ENCODE assay signal across 20 cellular contexts in genomic region chr7:121024568-121025055, GRCh38. TPM values are rescaled to one million over a fixed set of nuclear protein-coding genes. Genes with fewer than 3 reads are reported as not detected.
DNase-seq lines count a peak whose midpoint lies in the region; ATAC-seq and TF ChIP-seq lines count a peak whose summit lies in the region.
"Had no signal": no experiment of that assay in that cellular context is flagged by ENCODE, and none has a peak within 500 bp of the region (broad histone marks: within the 10 kb centered on the region; RNA-seq: fewer than 3 reads in every experiment).

No MANE protein-coding gene starts in this region.

- TF ChIP-seq POLR2A in prostate gland (IDR thresholded peaks at IDR 0.05): no peak
- no peak for TF ChIP-seq POLR2A in vagina (IDR thresholded peaks at IDR 0.05)
- TF ChIP-seq POLR2A in esophagus squamous epithelium (IDR thresholded peaks at IDR 0.05): no peak

- no peak for DNase-seq in right atrium auricular region (ENCODE audit: low spot score)
- DNase-seq in Right ventricle myocardium inferior (ENCODE audit: missing footprints): no peak
- peak; percentile 33 for DNase-seq in left kidney (ENCODE audit: low read depth, low spot score)
- no peak for DNase-seq in prostate gland (ENCODE audit: low spot score)
- DNase-seq in vagina (ENCODE audit: extremely low spot score in 2 of 2): no peak
- DNase-seq in cerebellar nuclear complex (lab: John Stamatoyannopoulos, UW): no peak
- DNase-seq in esophagus squamous epithelium (lab: John Stamatoyannopoulos, UW): no peak
- DNase-seq in GM13977 (ENCODE audit: low spot score): no peak
- DNase-seq: activated effector memory CD4-positive, alpha-beta T cell treated with anti-CD3 and anti-CD28 coated beads, Interleukin-2, amount 50 U/mL, for 16 hours; dermis blood vessel endothelial cell; erythroblast; hippocampal formation; NCI-H2171; NCI-H748 treated with DMSO at 0.1 percent for 48 hours; right cardiac atrium; stimulated activated CD4-positive, alpha-beta T cell treated with anti-CD3 and anti-CD28 coated beads, Interleukin-2, amount 100 ng/mL, for 24 hours; trophoblast cell had no signal

- H3K9me3 ChIP-seq in right atrium auricular region: no peaks in the 10 kb centered on the region
- H3K9me3 ChIP-seq in prostate gland: no peaks in the 10 kb centered on the region
- H3K9me3 ChIP-seq in vagina: no peaks in the 10 kb centered on the region
- no peaks in the 10 kb centered on the region for H3K9me3 ChIP-seq in esophagus squamous epithelium

- no peak for TF ChIP-seq CTCF in right atrium auricular region (IDR thresholded peaks at IDR 0.05)
- TF ChIP-seq CTCF in prostate gland (IDR thresholded peaks at IDR 0.05): no peak
- no peak for TF ChIP-seq CTCF in vagina (IDR thresholded peaks at IDR 0.05)
- no peak for TF ChIP-seq CTCF in esophagus squamous epithelium (IDR thresholded peaks at IDR 0.05)
- TF ChIP-seq CTCF in GM13977 (IDR thresholded peaks at IDR 0.05; ENCODE audit: extremely low read depth, insufficient read depth, missing control alignments): no peak

- H3K4me1 ChIP-seq in right atrium auricular region: peaks cover 0 to 57% of the 10 kb centered on the region in 2 donors
- H3K4me1 ChIP-seq in prostate gland (replicated peaks): peaks cover 5% of the 10 kb centered on the region
- peaks cover 27% of the 10 kb centered on the region for H3K4me1 ChIP-seq in vagina
- peaks cover 0 to 31% (median 9%) of the 10 kb centered on the region in 3 donors for H3K4me1 ChIP-seq in esophagus squamous epithelium

- peak overlapping the region; percentile 61 to 78 for H3K27ac ChIP-seq in right atrium auricular region
- H3K27ac ChIP-seq in prostate gland: peak overlapping the region; percentile 21 to 40
- H3K27ac ChIP-seq in vagina: peak overlapping the region; percentile 62
- H3K27ac ChIP-seq in esophagus squamous epithelium: peak overlapping the region in 1 of 4 donors; percentile 67

- in situ Hi-C loops in GM13977 (cut with MboI; ENCODE audit: low pct_unique_long_range_greater_than_20kb, low sequenced_read_pairs, unreplicated experiment): no loop called here

- H3K27me3 ChIP-seq in right atrium auricular region (no peaks in the 10 kb centered on the region), prostate gland (replicated peaks; ENCODE audit: insufficient read depth) (no peaks in the 10 kb centered on the region), vagina (no peaks in the 10 kb centered on the region), esophagus squamous epithelium (no peaks in the 10 kb centered on the region)

- ATAC-seq in Right ventricle myocardium inferior: no peak
- ATAC-seq: activated CD4-positive, CD25-positive, alpha-beta regulatory T cell treated with anti-CD3 and anti-CD28 coated beads, Interleukin-2, amount 50 U/mL, for 24 hours; Panc1 had no signal

- intact Hi-C loops in Right ventricle myocardium inferior (cut with DNase I) (loop anchor here (5.0 kb wide), 1 partner anchor 38 kb away; no protein-coding TSS in a partner anchor), prostate gland (cut with DNase I) (no loop called here), vagina (cut with DNase I) (no loop called here), esophagus squamous epithelium (cut with DNase I) (no loop called here)

- WGBS in prostate gland: 41% methylated on average over 5 of the region's 5 CpGs
- 30 to 32% methylated on average over 5 of the region's 5 CpGs for WGBS in esophagus squamous epithelium, 2 donors

- H3K36me3 ChIP-seq in right atrium auricular region: no peaks in the 10 kb centered on the region
- H3K36me3 ChIP-seq in prostate gland: no peaks in the 10 kb centered on the region
- H3K36me3 ChIP-seq in vagina: no peaks in the 10 kb centered on the region
- no peaks in the 10 kb centered on the region for H3K36me3 ChIP-seq in esophagus squamous epithelium

- H3K4me3 ChIP-seq in right atrium auricular region: no peak overlapping the region
- no peak overlapping the region for H3K4me3 ChIP-seq in prostate gland
- H3K4me3 ChIP-seq in vagina: no peak overlapping the region
- H3K4me3 ChIP-seq in esophagus squamous epithelium: no peak overlapping the region

RNA-seq across cellular contexts. Expression of gene CPED1, which starts 36.1 kb away (rescaled TPM):
- 10 to 100 TPM; 13.8 to 19.0 TPM for total RNA-seq in right atrium auricular region
- total RNA-seq in Right ventricle myocardium inferior: 27.5 TPM
- 10 to 100 TPM; 10.7 to 23.3 TPM for total RNA-seq in prostate gland
- 27.3 TPM for total RNA-seq in vagina
- total RNA-seq in esophagus squamous epithelium: 1 to 10 TPM in 3 of 4 donors, under 1 TPM in 1; 0.61 to 6.3 (median 2.3) TPM
- total RNA-seq: T-helper 1 cell treated with Interleukin-12 subunit alpha and Interleukin-12 subunit beta and Interleukin-4 antibody, amounts not matched to agents 30 ng/mL and 1 ng/mL, for 36 hours had no signal
